21 cellular contexts compared by ENCODE assay signal in genomic region chr13:81987159-81987558, GRCh38.
DNase-seq lines count a peak whose midpoint lies in the region; ATAC-seq and TF ChIP-seq lines count a peak whose summit lies in the region.
"Had no signal": no experiment of that assay in that cellular context is flagged by ENCODE, and none has a peak within 500 bp of the region (broad histone marks: within the 10 kb centered on the region; RNA-seq: fewer than 3 reads in every experiment).

No MANE protein-coding gene starts in this region.

- H3K9ac ChIP-seq in mesendoderm (ENCODE audit: low read length): peak overlapping the region; percentile 66
- H3K9ac ChIP-seq: parathyroid adenoma had no signal

- no peak overlapping the region for H2BK120ac ChIP-seq in mesendoderm (ENCODE audit: low read depth, low read length)

- H3K4me1 ChIP-seq in mesendoderm (ENCODE audit: control insufficient read depth, low read depth, low read length): peaks cover 3% of the 10 kb centered on the region
- H3K4me1 ChIP-seq: left ventricle myocardium inferior, parathyroid adenoma, Peyer's patch, tibial artery had no signal

- H3K4me3 ChIP-seq in mesendoderm (ENCODE audit: low read length) (no peak overlapping the region), MG63 (no peak overlapping the region)
- H3K4me3 ChIP-seq: left ventricle myocardium inferior, Peyer's patch, skin epidermis, tibial artery had no signal

- CTCF ChIA-PET in HEK293T (lab: Yijun Ruan, JAX) (interaction anchor here (0.6 to 1.9 kb wide), 9 partner anchors 9 to 925 kb away, joined by 3 to 9 read pairs (median 3); no protein-coding TSS in a partner anchor), WTC11 (lab: Charles Lee) (interaction anchor here (0.6 to 2.0 kb wide), 11 partner anchors 10 to 1009 kb away, joined by 3 to 13 read pairs (median 4); no protein-coding TSS in a partner anchor)

- H3K27me3 ChIP-seq in mesendoderm (ENCODE audit: insufficient read depth, low read length, poor library complexity): no peaks in the 10 kb centered on the region
- H3K27me3 ChIP-seq in MG63: no peaks in the 10 kb centered on the region
- H3K27me3 ChIP-seq: Peyer's patch, tibial artery had no signal

- H3K56ac ChIP-seq in mesendoderm (ENCODE audit: low read length): peak overlapping the region; percentile 73

- POLR2A ChIA-PET in HEK293T (lab: Yijun Ruan, JAX) (no interaction called here), WTC11 (lab: Charles Lee) (no interaction called here)

- H2AK5ac ChIP-seq in mesendoderm (ENCODE audit: low read length): no peak overlapping the region

- 0 out of 2 replicates have a peak overlapping the region, but pooled peaks have one; percentile 70 for H3K27ac Mint-ChIP-seq in WTC11
- H3K27ac Mint-ChIP-seq: activated CD8-positive, alpha-beta T cell treated with anti-CD3 and anti-CD28 coated beads, Interleukin-2, amount 10 ng/mL, durations not matched to agents 7 days and 5 days; activated naive CD8-positive, alpha-beta T cell treated with anti-CD3 and anti-CD28 coated beads, Interleukin-2, amount 10 ng/mL, durations not matched to agents 7 days and 5 days; B cell; stimulated activated effector memory CD8-positive, alpha-beta T cell treated with anti-CD3 and anti-CD28 coated beads, Interleukin-12 subunit alpha, Interleukin-12 subunit beta, amount 100 ng/mL, for 72 hours had no signal

- no peak overlapping the region for H2BK15ac ChIP-seq in mesendoderm (replicated peaks; ENCODE audit: low read depth)

- H4K5ac ChIP-seq in mesendoderm (ENCODE audit: low read length): no peak overlapping the region

- peaks cover 63% of the 10 kb centered on the region for H3K4me1 Mint-ChIP-seq in WTC11
- H3K4me1 Mint-ChIP-seq: activated naive CD8-positive, alpha-beta T cell treated with anti-CD3 and anti-CD28 coated beads, Interleukin-2, amount 10 ng/mL, durations not matched to agents 7 days and 5 days; B cell; stimulated activated effector memory CD8-positive, alpha-beta T cell treated with anti-CD3 and anti-CD28 coated beads, Interleukin-12 subunit alpha, Interleukin-12 subunit beta, amount 100 ng/mL, for 72 hours had no signal

- no peaks in the 10 kb centered on the region for H3K79me1 ChIP-seq in mesendoderm (ENCODE audit: low read length)

- no peak overlapping the region for H3K4ac ChIP-seq in mesendoderm (ENCODE audit: low read depth, low read length)

- H3K9me3 Mint-ChIP-seq in WTC11: peaks cover 10% of the 10 kb centered on the region

- DNase-seq in COR-L47 (lab: John Stamatoyannopoulos, UW): peak; percentile 5
- DNase-seq in HEK293T (ENCODE audit: extremely low spot score): peak; percentile 33
- DNase-seq in WTC11 (ENCODE audit: low spot score): no peak
- DNase-seq in mesendoderm: peak; percentile 93
- DNase-seq in MG63: no peak
- no peak for DNase-seq in NCI-H187 treated with DMSO at 0.1 percent for 48 hours (lab: John Stamatoyannopoulos, UW)
- DNase-seq in NOMO-1 (lab: John Stamatoyannopoulos, UW; ENCODE audit: unreplicated experiment in 2 of 2): no peak
- DNase-seq: activated CD8-positive, alpha-beta T cell treated with anti-CD3 and anti-CD28 coated beads, Interleukin-2, amount 10 ng/mL, durations not matched to agents 7 days and 5 days; activated naive CD8-positive, alpha-beta T cell treated with anti-CD3 and anti-CD28 coated beads, Interleukin-2, amount 10 ng/mL, durations not matched to agents 7 days and 5 days; effector CD4-positive, alpha-beta T cell; left ventricle myocardium inferior; NCI-H146; NCI-H510A; Peyer's patch; tibial artery had no signal

- peaks cover 65% of the 10 kb centered on the region for H3K27me3 Mint-ChIP-seq in WTC11 (ENCODE audit: low read depth)
- H3K27me3 Mint-ChIP-seq: activated naive CD8-positive, alpha-beta T cell treated with anti-CD3 and anti-CD28 coated beads, Interleukin-2, amount 10 ng/mL, durations not matched to agents 7 days and 5 days; B cell had no signal

- H3K4me2 ChIP-seq in mesendoderm (ENCODE audit: low read length): no peak overlapping the region

- H4K8ac ChIP-seq in mesendoderm (ENCODE audit: low read depth, low read length): no peak overlapping the region

- H3K36me3 Mint-ChIP-seq in WTC11: peaks cover 10% of the 10 kb centered on the region
- H3K36me3 Mint-ChIP-seq: activated naive CD8-positive, alpha-beta T cell treated with anti-CD3 and anti-CD28 coated beads, Interleukin-2, amount 10 ng/mL, durations not matched to agents 7 days and 5 days; stimulated activated effector memory CD8-positive, alpha-beta T cell treated with anti-CD3 and anti-CD28 coated beads, Interleukin-12 subunit alpha, Interleukin-12 subunit beta, amount 100 ng/mL, for 72 hours had no signal

- peak overlapping the region; percentile 92 for H2BK5ac ChIP-seq in mesendoderm (ENCODE audit: low read length)

- H3K79me2 ChIP-seq in mesendoderm (ENCODE audit: control insufficient read depth, insufficient read depth, low read length): no peaks in the 10 kb centered on the region
- H3K79me2 ChIP-seq: parathyroid adenoma had no signal

- no peak overlapping the region for H3K23ac ChIP-seq in mesendoderm (ENCODE audit: low read length)

- TF ChIP-seq CTCF in WTC11 (IDR thresholded peaks at IDR 0.05): no peak

- peak overlapping the region; percentile 15 for H3K4me3 Mint-ChIP-seq in WTC11
- H3K4me3 Mint-ChIP-seq: activated CD8-positive, alpha-beta T cell treated with anti-CD3 and anti-CD28 coated beads, Interleukin-2, amount 10 ng/mL, durations not matched to agents 7 days and 5 days; activated naive CD8-positive, alpha-beta T cell treated with anti-CD3 and anti-CD28 coated beads, Interleukin-2, amount 10 ng/mL, durations not matched to agents 7 days and 5 days; B cell; stimulated activated effector memory CD8-positive, alpha-beta T cell treated with anti-CD3 and anti-CD28 coated beads, Interleukin-12 subunit alpha, Interleukin-12 subunit beta, amount 100 ng/mL, for 72 hours had no signal

- ATAC-seq in WTC11 (peak; percentile 71), HG02981 (IDR thresholded peaks at IDR 0.05; ENCODE audit: unreplicated experiment) (no peak)
- ATAC-seq: activated CD8-positive, alpha-beta T cell treated with anti-CD3 and anti-CD28 coated beads, Interleukin-2, amount 10 ng/mL, durations not matched to agents 7 days and 5 days; SK-N-SH treated with all-trans-retinoic acid at 6 μM for 48 hours; stimulated activated effector memory CD8-positive, alpha-beta T cell treated with anti-CD3 and anti-CD28 coated beads, Interleukin-12 subunit alpha, Interleukin-12 subunit beta, amount 100 ng/mL, for 72 hours had no signal

- H3K36me3 ChIP-seq in mesendoderm (ENCODE audit: control insufficient read depth, insufficient read depth, low read length) (no peaks in the 10 kb centered on the region), MG63 (no peaks in the 10 kb centered on the region)
- H3K36me3 ChIP-seq: left ventricle myocardium inferior, Peyer's patch, tibial artery had no signal

- H3K18ac ChIP-seq in mesendoderm (ENCODE audit: low read length): peak overlapping the region; percentile 70

- H3K27ac ChIP-seq in mesendoderm (ENCODE audit: low read depth, low read length): peak overlapping the region; percentile 97
- H3K27ac ChIP-seq: left ventricle myocardium inferior, parathyroid adenoma, Peyer's patch, skin epidermis, tibial artery had no signal

- H3K9me3 ChIP-seq in MG63: no peaks in the 10 kb centered on the region
- H3K9me3 ChIP-seq: tibial artery had no signal

TF ChIP-seq in HEK293T, 16 proteins besides CTCF, POLR2A, EP300 and RAD21:
- TF ChIP-seq ARNT (IDR thresholded peaks at IDR 0.05): no peak
- TF ChIP-seq NFRKB (IDR thresholded peaks at IDR 0.05): no peak
- peak; percentile 63 for TF ChIP-seq PKNOX1 (IDR thresholded peaks at IDR 0.05)
- no peak for TF ChIP-seq CTBP1 (IDR thresholded peaks at IDR 0.05; ENCODE audit: borderline replicate concordance)

TF ChIP-seq in WTC11, 78 proteins besides CTCF, POLR2A, EP300 and RAD21:
- TF ChIP-seq IRF2 (CRISPR knock-in tag; IDR thresholded peaks at IDR 0.05; ENCODE audit: borderline replicate concordance, low read depth) (no peak), NR2C2 (CRISPR knock-in tag; IDR thresholded peaks at IDR 0.05) (no peak), ZNF121 (CRISPR knock-in tag; IDR thresholded peaks at IDR 0.05) (no peak), ZSCAN18 (CRISPR knock-in tag; IDR thresholded peaks at IDR 0.05) (no peak), TEAD4 (CRISPR knock-in tag; IDR thresholded peaks at IDR 0.05) (no peak), ZMAT4 (CRISPR knock-in tag; IDR thresholded peaks at IDR 0.05) (no peak)

Comparison
In these comparisons a context has a peak if more than half of its experiments do, and no peak if none do; other contexts are left out.
1. DNase-seq: peak in COR-L47 (single experiment), HEK293T (single experiment) and mesendoderm (single experiment); none in WTC11 (single experiment), MG63 (single experiment), NCI-H187 treated with DMSO at 0.1 percent for 48 hours (single experiment) and NOMO-1 (0 of 2).